Comparison of ENCODE assay signal across 24 cellular contexts in the genomic region with DNA sequence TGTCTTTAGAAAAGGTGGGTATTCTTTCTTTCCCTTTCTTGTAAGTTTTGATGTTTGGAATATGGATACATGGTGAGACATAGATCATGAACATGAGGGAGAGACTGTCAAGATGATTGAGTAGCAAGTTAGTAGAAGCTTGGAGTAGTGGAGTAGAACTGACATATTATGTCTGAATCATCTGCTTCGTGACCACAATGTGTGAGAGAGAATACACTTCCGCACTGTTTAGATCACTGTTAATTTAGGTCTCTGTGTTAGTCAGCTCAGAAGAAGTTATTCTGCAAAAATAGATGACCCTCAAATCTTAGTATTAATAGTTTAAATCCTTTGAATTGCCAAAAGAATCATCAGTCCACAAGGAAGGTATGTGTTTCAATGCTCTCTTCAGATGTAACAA.
"Had no signal": no experiment of that assay in that cellular context is flagged by ENCODE, and none has a peak within 500 bp of the region (broad histone marks: within the 10 kb centered on the region; RNA-seq: fewer than 3 reads in every experiment).

No MANE protein-coding gene starts in this region.

- H2AFZ ChIP-seq: parathyroid adenoma had no signal

- FAIRE-seq: endometrium, frontal cortex, islet of Langerhans had no signal

- H3K36me3 ChIP-seq: heart right ventricle, right lobe of liver, spleen, tibial nerve, upper lobe of right lung, vagina had no signal

- H3K4me3 ChIP-seq: heart right ventricle, psoas muscle, right lobe of liver, spleen, testis, tibial nerve, upper lobe of right lung, vagina had no signal

- ATAC-seq: esophagus mucosa; heart right ventricle; psoas muscle; right lobe of liver; stimulated activated naive B cell treated with anti-CD40 and anti-IgM and Interleukin-4, amounts not matched to agents 10 μg/mL and 1 μg/mL and 100 μg/mL, for 72 hours; stimulated activated naive CD8-positive, alpha-beta T cell treated with anti-CD3 and anti-CD28 coated beads, Interleukin-15, amount 100 ng/mL, for 72 hours; upper lobe of right lung had no signal

- H3K27ac ChIP-seq: heart right ventricle, parathyroid adenoma, psoas muscle, right lobe of liver, spleen, testis, tibial nerve, upper lobe of right lung, vagina had no signal

- DNase-seq: effector memory CD4-positive, alpha-beta T cell; heart right ventricle; hypothalamus; kidney glomerular epithelial cell; mesendoderm; naive B cell; psoas muscle; retina; right lobe of liver; spleen; stimulated activated CD4-positive, alpha-beta T cell treated with anti-CD3 and anti-CD28 coated beads, Interleukin-15, amount 100 ng/mL, for 24 hours; stimulated activated CD4-positive, alpha-beta T cell treated with anti-CD3 and anti-CD28 coated beads, Interleukin-1b, Interleukin-23, amount 100 ng/mL, for 48 hours; stimulated activated CD4-positive, alpha-beta T cell treated with anti-CD3 and anti-CD28 coated beads, Interleukin-4, amount 100 ng/mL, for 24 hours; stimulated activated naive B cell treated with anti-CD40 and anti-IgM and Interleukin-4, amounts not matched to agents 10 μg/mL and 1 μg/mL and 100 μg/mL, for 72 hours; stimulated activated naive CD8-positive, alpha-beta T cell treated with anti-CD3 and anti-CD28 coated beads, Interleukin-15, amount 100 ng/mL, for 72 hours; testis; upper lobe of right lung had no signal

- H3K9me3 ChIP-seq: heart right ventricle, psoas muscle, right lobe of liver, spleen, testis, tibial nerve, upper lobe of right lung, vagina had no signal

- H3K27me3 ChIP-seq: heart right ventricle, right lobe of liver, spleen, testis, tibial nerve, upper lobe of right lung, vagina had no signal

- H3K79me2 ChIP-seq: parathyroid adenoma had no signal

- H3K4me1 ChIP-seq: heart right ventricle, parathyroid adenoma, psoas muscle, right lobe of liver, spleen, testis, tibial nerve, upper lobe of right lung, vagina had no signal

- H3K9ac ChIP-seq: parathyroid adenoma had no signal
